ENCODE assay signal across 29 cellular contexts in genomic region chr7:93156884-93157283, GRCh38. TPM values are rescaled to one million over a fixed set of nuclear protein-coding genes. Genes with fewer than 3 reads are reported as not detected.
DNase-seq lines count a peak whose midpoint lies in the region; ATAC-seq and TF ChIP-seq lines count a peak whose summit lies in the region.
"Had no signal": no experiment of that assay in that cellular context is flagged by ENCODE, and none has a peak within 500 bp of the region (broad histone marks: within the 10 kb centered on the region; RNA-seq: fewer than 3 reads in every experiment).

No MANE protein-coding gene starts in this region.

- in situ Hi-C loops in ACHN (cut with HindIII; ENCODE audit: low pct_ligation_motif_present, low pct_unique_long_range_greater_than_20kb, low sequenced_read_pairs) = no loop called here

- H3K9me3 ChIP-seq in body of pancreas (no peaks in the 10 kb centered on the region), upper lobe of right lung (no peaks in the 10 kb centered on the region)
- H3K9me3 ChIP-seq: ascending aorta, suprapubic skin, uterus had no signal

- ATAC-seq in body of pancreas (no peak), upper lobe of right lung (no peak)
- ATAC-seq: activated naive CD4-positive, alpha-beta T cell treated with anti-CD3 and anti-CD28 coated beads, Interleukin-2, amount 50 U/mL, for 72 hours; activated T-helper 17 cell treated with anti-CD3 and anti-CD28 coated beads, Interleukin-2, amount 50 U/mL, for 72 hours; naive thymus-derived CD4-positive, alpha-beta T cell; stimulated activated effector memory CD8-positive, alpha-beta T cell treated with anti-CD3 and anti-CD28 coated beads, Interleukin-12 subunit alpha, Interleukin-12 subunit beta, amount 100 ng/mL, for 72 hours had no signal

- H3K27ac ChIP-seq in body of pancreas (no peak overlapping the region), upper lobe of right lung (no peak overlapping the region)
- H3K27ac ChIP-seq: ascending aorta, hepatocyte, left ventricle myocardium inferior, spleen, suprapubic skin, uterus had no signal

- WGBS in body of pancreas, 2 donors = 57 to 79% methylated on average over 1 of the region's 1 CpG

- intact Hi-C loops in body of pancreas (cut with DNase I) (no loop called here), upper lobe of right lung (cut with DNase I) (no loop called here)

- peaks cover 4% of the 10 kb centered on the region for H3K4me1 ChIP-seq in body of pancreas
- H3K4me1 ChIP-seq in upper lobe of right lung = no peaks in the 10 kb centered on the region
- H3K4me1 ChIP-seq: ascending aorta, left ventricle myocardium inferior, spleen, suprapubic skin, uterus had no signal

- no peak for TF ChIP-seq POLR2A in body of pancreas (IDR thresholded peaks at IDR 0.05)

- H3K4me3 ChIP-seq in body of pancreas (no peak overlapping the region), upper lobe of right lung (no peak overlapping the region)
- H3K4me3 ChIP-seq: ascending aorta, hepatocyte, left ventricle myocardium inferior, spleen, suprapubic skin, uterus had no signal

- peak; percentile 91 for DNase-seq in ACHN
- peak; percentile 25 for DNase-seq in HCEC 1CT
- peak; percentile 87 for DNase-seq in RPMI7951 (ENCODE audit: low read depth)
- DNase-seq in glomerular visceral epithelial cell (ENCODE audit: extremely low spot score) = peak; percentile 89
- DNase-seq in NCI-H345 treated with DMSO at 0.1 percent for 48 hours (lab: John Stamatoyannopoulos, UW; ENCODE audit: unreplicated experiment) = no peak
- DNase-seq in central memory CD4-positive, alpha-beta T cell = no peak
- no peak for DNase-seq in body of pancreas
- no peak for DNase-seq in upper lobe of right lung
- DNase-seq: activated CD4-positive, alpha-beta T cell treated with anti-CD3 and anti-CD28 coated beads, Interleukin-2, amount 50 U/mL, for 4 hours; CD4-positive, CD25-positive, alpha-beta regulatory T cell; effector CD8-positive, alpha-beta T cell; erythroblast; immature natural killer cell; left ventricle myocardium inferior; naive thymus-derived CD4-positive, alpha-beta T cell; NCI-H1048; NCI-H1694 treated with DMSO at 0.1 percent for 48 hours; NCI-H2171 treated with DMSO at 0.1 percent for 48 hours; NCI-H526 treated with DMSO at 0.1 percent for 48 hours; occipital lobe; spleen; stimulated activated CD4-positive, alpha-beta T cell treated with anti-CD3 and anti-CD28 coated beads, Interleukin-2, amount 100 ng/mL, for 48 hours; uterus had no signal

- no peak for TF ChIP-seq CTCF in body of pancreas (IDR thresholded peaks at IDR 0.05)
- TF ChIP-seq CTCF in upper lobe of right lung (IDR thresholded peaks at IDR 0.05) = no peak

- H3K36me3 ChIP-seq in body of pancreas (replicated peaks in 1 of 2; ENCODE audit: insufficient read depth in 1 of 2, low read depth in 2 of 2) = no peaks in the 10 kb centered on the region
- no peaks in the 10 kb centered on the region for H3K36me3 ChIP-seq in upper lobe of right lung
- H3K36me3 ChIP-seq: ascending aorta, left ventricle myocardium inferior, spleen, suprapubic skin, uterus had no signal

- no peaks in the 10 kb centered on the region for H3K27me3 ChIP-seq in body of pancreas
- no peaks in the 10 kb centered on the region for H3K27me3 ChIP-seq in upper lobe of right lung
- H3K27me3 ChIP-seq: ascending aorta, hepatocyte, spleen, suprapubic skin, uterus had no signal

RNA-seq across cellular contexts. Expression of gene SAMD9L, which starts 8.7 kb away (rescaled TPM):
- 25.9 and 33.9 TPM in 2 replicates for total RNA-seq in RPMI7951 (2014; rRNA removed; shearing (Covaris generic))
- total RNA-seq in body of pancreas (1 to 10 TPM; 5.4 to 6.6 TPM), upper lobe of right lung (46.5 TPM)

RNA-seq across cellular contexts. Expression of gene SAMD9, which starts 39.1 kb away (rescaled TPM):
- 18.8 and 24.3 TPM in 2 replicates for total RNA-seq in RPMI7951 (2014; rRNA removed; shearing (Covaris generic))
- total RNA-seq in body of pancreas (1 to 10 TPM; 4.9 to 5.2 TPM), upper lobe of right lung (21.2 TPM)

Comparison
In these comparisons a context has a peak if more than half of its experiments do, and no peak if none do; other contexts are left out.
1. DNase-seq: peak in ACHN (single experiment), HCEC 1CT (single experiment), RPMI7951 (single experiment) and glomerular visceral epithelial cell (single experiment); none in NCI-H345 treated with DMSO at 0.1 percent for 48 hours (single experiment), central memory CD4-positive, alpha-beta T cell (single experiment), body of pancreas (0 of 4) and upper lobe of right lung (single experiment).